ENCODE assay signal across 13 cellular contexts in genomic region chr3:112297714-112298113, GRCh38. TPM values are rescaled to one million over a fixed set of nuclear protein-coding genes. Genes with fewer than 3 reads are reported as not detected.
DNase-seq lines count a peak whose midpoint lies in the region; ATAC-seq and TF ChIP-seq lines count a peak whose summit lies in the region.
"Had no signal": no experiment of that assay in that cellular context is flagged by ENCODE, and none has a peak within 500 bp of the region (broad histone marks: within the 10 kb centered on the region; RNA-seq: fewer than 3 reads in every experiment).

No MANE protein-coding gene starts in this region.

- no peaks in the 10 kb centered on the region for H3K27me3 Mint-ChIP-seq in activated T-cell treated with anti-CD3 and anti-CD28 coated beads, Interleukin-2, amount 50 U/mL, for 4 hours (ENCODE audit: low read depth)
- no peaks in the 10 kb centered on the region for H3K27me3 Mint-ChIP-seq in activated B cell treated with CpG ODN at 0.5 μM for 24 hours

- no peaks in the 10 kb centered on the region for H3K9me3 Mint-ChIP-seq in activated T-cell treated with anti-CD3 and anti-CD28 coated beads, Interleukin-2, amount 50 U/mL, for 4 hours
- H3K9me3 Mint-ChIP-seq in activated B cell treated with CpG ODN at 0.5 μM for 24 hours = no peaks in the 10 kb centered on the region

- TF ChIP-seq CTCF in activated B cell treated with CpG ODN at 0.5 μM for 24 hours (IDR thresholded peaks at IDR 0.05) (no peak), smooth muscle cell (IDR thresholded peaks at IDR 0.05; ENCODE audit: borderline replicate concordance, insufficient read depth, poor library complexity, severe bottlenecking) (no peak)

- no peaks in the 10 kb centered on the region for H3K79me2 ChIP-seq in smooth muscle cell (ENCODE audit: low read depth)

- peak overlapping the region; percentile 69 for H2AFZ ChIP-seq in smooth muscle cell (ENCODE audit: low read depth)

- peaks cover 11% of the 10 kb centered on the region for H3K4me1 ChIP-seq in smooth muscle cell (ENCODE audit: low read depth)

- no peak for DNase-seq in activated T-cell treated with anti-CD3 and anti-CD28 coated beads, Interleukin-2, amount 50 U/mL, for 4 hours
- no peak for DNase-seq in activated T-cell treated with anti-CD3 and anti-CD28 coated beads, Interleukin-2, amount 50 U/mL, for 1 hour
- no peak for DNase-seq in activated B cell treated with CpG ODN at 0.5 μM for 24 hours
- no peak for DNase-seq in smooth muscle cell (lab: John Stamatoyannopoulos, UW; ENCODE audit: unreplicated experiment)
- DNase-seq in SIG-M5 (lab: John Stamatoyannopoulos, UW) = no peak
- DNase-seq in NCI-H748 treated with DMSO at 0.1 percent for 48 hours (lab: John Stamatoyannopoulos, UW) = no peak
- DNase-seq: NCI-H2081 treated with DMSO at 0.1 percent for 48 hours, nephron progenitor cell, Right ventricle myocardium superior had no signal

- H3K27ac Mint-ChIP-seq in activated B cell treated with CpG ODN at 0.5 μM for 24 hours = peak overlapping the region; percentile 70
- H3K27ac Mint-ChIP-seq: nephron progenitor cell had no signal

- peaks cover 4% of the 10 kb centered on the region for H3F3A ChIP-seq in smooth muscle cell (ENCODE audit: low read depth)

- peak overlapping the region; percentile 50 for H3K4me3 Mint-ChIP-seq in activated T-cell treated with anti-CD3 and anti-CD28 coated beads, Interleukin-2, amount 50 U/mL, for 4 hours
- peak overlapping the region; percentile 56 for H3K4me3 Mint-ChIP-seq in activated B cell treated with CpG ODN at 0.5 μM for 24 hours
- H3K4me3 Mint-ChIP-seq: nephron progenitor cell had no signal

- ATAC-seq in activated T-cell treated with anti-CD3 and anti-CD28 coated beads, Interleukin-2, amount 50 U/mL, for 4 hours = no peak
- ATAC-seq in HG02981 (IDR thresholded peaks at IDR 0.05; ENCODE audit: unreplicated experiment) = peak; percentile 40
- ATAC-seq in activated B cell treated with CpG ODN at 0.5 μM for 24 hours (ENCODE audit: low read depth) = no peak
- ATAC-seq in GM21737 (IDR thresholded peaks at IDR 0.05; ENCODE audit: unreplicated experiment) = no peak

- no peak overlapping the region for H3K4me3 ChIP-seq in smooth muscle cell
- H3K4me3 ChIP-seq: skin epidermis had no signal

- no peaks in the 10 kb centered on the region for H3K36me3 ChIP-seq in smooth muscle cell (ENCODE audit: low read depth)

- no peaks in the 10 kb centered on the region for H3K36me3 Mint-ChIP-seq in activated T-cell treated with anti-CD3 and anti-CD28 coated beads, Interleukin-2, amount 50 U/mL, for 4 hours (ENCODE audit: insufficient read depth)
- H3K36me3 Mint-ChIP-seq in activated B cell treated with CpG ODN at 0.5 μM for 24 hours (ENCODE audit: low read depth) = no peaks in the 10 kb centered on the region

- H3K9ac ChIP-seq in smooth muscle cell (ENCODE audit: low read depth) = no peak overlapping the region

- POLR2A ChIA-PET in activated B cell treated with CpG ODN at 0.5 μM for 24 hours (lab: Charles Lee) = interaction anchor here (0.7 to 1.2 kb wide), 3 partner anchors 36 to 513 kb away, joined by 3 to 5 read pairs (median 3); partner anchors contain the start of gene CD200

- no peaks in the 10 kb centered on the region for H4K20me1 ChIP-seq in smooth muscle cell (ENCODE audit: low read depth)

- CTCF ChIA-PET in activated B cell treated with CpG ODN at 0.5 μM for 24 hours (lab: Charles Lee) = interaction anchor here (1.3 kb wide), 1 partner anchor 186 kb away, joined by 6 read pairs; no protein-coding TSS in a partner anchor

- H3K27me3 ChIP-seq in smooth muscle cell (ENCODE audit: low read depth) = no peaks in the 10 kb centered on the region

- peaks cover 23% of the 10 kb centered on the region for H3K4me1 Mint-ChIP-seq in activated T-cell treated with anti-CD3 and anti-CD28 coated beads, Interleukin-2, amount 50 U/mL, for 4 hours (ENCODE audit: low read depth)
- H3K4me1 Mint-ChIP-seq in activated B cell treated with CpG ODN at 0.5 μM for 24 hours = peaks cover 46% of the 10 kb centered on the region

- no peak overlapping the region for H3K27ac ChIP-seq in smooth muscle cell (ENCODE audit: low read depth)

- no peak overlapping the region for H3K4me2 ChIP-seq in smooth muscle cell

- H3K9me3 ChIP-seq in smooth muscle cell (replicated peaks; ENCODE audit: low read depth) = no peaks in the 10 kb centered on the region

- intact Hi-C loops in activated B cell treated with CpG ODN at 0.5 μM for 24 hours (cut with micrococcal nuclease) = loop anchor here (5.0 kb wide), 1 partner anchor 695 kb away; the partner anchor contains the start of gene GTPBP8

RNA-seq across cellular contexts. Expression of gene SLC9C1, which starts 3.7 kb away (rescaled TPM):
- not detected for total RNA-seq in activated T-cell treated with anti-CD3 and anti-CD28 coated beads, Interleukin-2, amount 50 U/mL, for 4 hours
- total RNA-seq in activated B cell treated with CpG ODN at 0.5 μM for 24 hours = 0.24 and 0.58 TPM in 2 replicates
- 0.09 TPM in 1 of 2 replicates, not detected in the other for total RNA-seq in smooth muscle cell
- polyA plus RNA-seq in smooth muscle cell = 0.08 TPM in 1 of 2 replicates, not detected in the other
- polyA plus RNA-seq: esophagus had no signal

RNA-seq across cellular contexts. Expression of gene CD200, which starts 35.2 kb away (rescaled TPM):
- total RNA-seq in activated T-cell treated with anti-CD3 and anti-CD28 coated beads, Interleukin-2, amount 50 U/mL, for 4 hours = 100 to 1,000 TPM; 100 to 125 (median 109) TPM
- 19.0 and 19.4 TPM in 2 replicates for total RNA-seq in activated B cell treated with CpG ODN at 0.5 μM for 24 hours
- total RNA-seq in smooth muscle cell = 7.8 and 10.0 TPM in 2 replicates
- 9.3 and 12.4 TPM in 2 replicates for polyA plus RNA-seq in smooth muscle cell
